In genomic region chr18:5380581-5380980, GRCh38 we compare ENCODE assay signal across 16 cellular contexts.
A peak's percentile ranks its signal among the peaks of the same experiment; 100 is the strongest.
DNase-seq lines count a peak whose midpoint lies in the region; ATAC-seq and TF ChIP-seq lines count a peak whose summit lies in the region.
"Had no signal": no experiment of that assay in that cellular context is flagged by ENCODE, and none has a peak within 500 bp of the region (broad histone marks: within the 10 kb centered on the region; RNA-seq: fewer than 3 reads in every experiment).

No MANE protein-coding gene starts in this region.

- H3K4me1 ChIP-seq in Panc1 (ENCODE audit: control insufficient read depth, insufficient read depth, low read length) (no peaks in the 10 kb centered on the region), heart right ventricle (no peaks in the 10 kb centered on the region), lower lobe of right lung (no peaks in the 10 kb centered on the region)

- intact Hi-C loops in Panc1 (cut with micrococcal nuclease; ENCODE audit: unreplicated experiment) (no loop called here), heart right ventricle (cut with DNase I) (loop anchor here in 1 of 10 donors (10.0 kb wide), 1 partner anchor 64 kb away; no protein-coding TSS in a partner anchor), lower lobe of right lung (cut with DNase I) (no loop called here)

- peaks cover 2% of the 10 kb centered on the region for H3K27me3 Mint-ChIP-seq in glutamatergic neuron (ENCODE audit: unreplicated experiment)

- ATAC-seq in Panc1 (peak; percentile 30; the same call in 1 of the 2 replicates), heart right ventricle (no peak), lower lobe of right lung (no peak)
- ATAC-seq in stimulated activated effector memory CD8-positive, alpha-beta T cell treated with anti-CD3 and anti-CD28 coated beads, Interleukin-12 subunit alpha, Interleukin-12 subunit beta, amount 100 ng/mL, for 72 hours, result peak; percentile 36
- ATAC-seq: CD8-positive, alpha-beta T cell; GM12878; HCT116; HepG2 had no signal

- TF ChIP-seq CTCF in Panc1 (IDR thresholded peaks at IDR 0.05) (no peak), glutamatergic neuron (IDR thresholded peaks at IDR 0.05; ENCODE audit: partially characterized antibody, unreplicated experiment) (no peak), heart right ventricle (IDR thresholded peaks at IDR 0.05) (no peak), lower lobe of right lung (IDR thresholded peaks at IDR 0.05) (no peak)

- BruUV-seq in Panc1 (replicated peaks; lab: Mats Ljungman, UMichigan), result no TSS peak

- 72 to 83% methylated on average over 2 of the region's 2 CpGs for WGBS in heart right ventricle, 2 donors

- in situ Hi-C loops in Panc1 (cut with HindIII; ENCODE audit: low pct_unique_long_range_greater_than_20kb, low sequenced_read_pairs), result no loop called here

- H3K36me3 ChIP-seq in Panc1 (ENCODE audit: control insufficient read depth, insufficient read depth, low read length), result no peaks in the 10 kb centered on the region
- no peaks in the 10 kb centered on the region for H3K36me3 ChIP-seq in heart right ventricle
- no peaks in the 10 kb centered on the region for H3K36me3 ChIP-seq in lower lobe of right lung

- H3K9me3 ChIP-seq in Panc1 (ENCODE audit: control insufficient read depth, insufficient read depth, low read depth, low read length), result no peaks in the 10 kb centered on the region
- H3K9me3 ChIP-seq in heart right ventricle, result no peaks in the 10 kb centered on the region
- H3K9me3 ChIP-seq in lower lobe of right lung, result no peaks in the 10 kb centered on the region

- H3K4me3 Mint-ChIP-seq in glutamatergic neuron (ENCODE audit: unreplicated experiment), result no peak overlapping the region
- no peak overlapping the region for H3K4me3 Mint-ChIP-seq in stimulated activated effector memory CD8-positive, alpha-beta T cell treated with anti-CD3 and anti-CD28 coated beads, Interleukin-12 subunit alpha, Interleukin-12 subunit beta, amount 100 ng/mL, for 72 hours
- H3K4me3 Mint-ChIP-seq: CD8-positive, alpha-beta T cell had no signal

- peak overlapping the region; percentile 33 for H3K27ac Mint-ChIP-seq in glutamatergic neuron (ENCODE audit: unreplicated experiment)
- H3K27ac Mint-ChIP-seq in stimulated activated effector memory CD8-positive, alpha-beta T cell treated with anti-CD3 and anti-CD28 coated beads, Interleukin-12 subunit alpha, Interleukin-12 subunit beta, amount 100 ng/mL, for 72 hours, result no peak overlapping the region
- H3K27ac Mint-ChIP-seq: CD8-positive, alpha-beta T cell had no signal

- H3K36me3 Mint-ChIP-seq in glutamatergic neuron (ENCODE audit: unreplicated experiment), result no peaks in the 10 kb centered on the region
- H3K36me3 Mint-ChIP-seq in stimulated activated effector memory CD8-positive, alpha-beta T cell treated with anti-CD3 and anti-CD28 coated beads, Interleukin-12 subunit alpha, Interleukin-12 subunit beta, amount 100 ng/mL, for 72 hours, result no peaks in the 10 kb centered on the region
- H3K36me3 Mint-ChIP-seq: CD14-positive monocyte; CD8-positive, alpha-beta T cell had no signal

- CTCF ChIA-PET in Panc1 (lab: Charles Lee), result no interaction called here

- H3K4me3 ChIP-seq in Panc1 (ENCODE audit: low read depth in 2 of 2, low read length in 2 of 2) (no peak overlapping the region), heart right ventricle (no peak overlapping the region), lower lobe of right lung (no peak overlapping the region)
- H3K4me3 ChIP-seq: GM12878 had no signal

- H3K27ac ChIP-seq in Panc1 (ENCODE audit: low read length), result no peak overlapping the region
- H3K27ac ChIP-seq in heart right ventricle, result no peak overlapping the region
- H3K27ac ChIP-seq in lower lobe of right lung, result no peak overlapping the region
- H3K27ac ChIP-seq: 22Rv1 had no signal

- DNase-seq in DMS53 (lab: John Stamatoyannopoulos, UW) (peak; percentile 18), DMS53 treated with DMSO at 0.1 percent for 48 hours (lab: John Stamatoyannopoulos, UW; ENCODE audit: unreplicated experiment) (no peak), Panc1 (ENCODE audit: low read depth, low spot score) (no peak), glutamatergic neuron (no peak), NOMO-1 treated with dmso at 0.1 percent for 144 hours (lab: John Stamatoyannopoulos, UW; ENCODE audit: unreplicated experiment) (no peak), heart right ventricle (no peak), lower lobe of right lung (no peak)
- DNase-seq in stimulated activated effector memory CD8-positive, alpha-beta T cell treated with anti-CD3 and anti-CD28 coated beads, Interleukin-12 subunit alpha, Interleukin-12 subunit beta, amount 100 ng/mL, for 72 hours (ENCODE audit: low spot score in 2 of 2), result no peak
- DNase-seq: CD8-positive, alpha-beta T cell; COR-L47; DMS153 had no signal

- POLR2A ChIA-PET in Panc1 (lab: Charles Lee), result no interaction called here

- H3K4me1 Mint-ChIP-seq in glutamatergic neuron (ENCODE audit: low read depth, unreplicated experiment), result no peaks in the 10 kb centered on the region
- H3K4me1 Mint-ChIP-seq in stimulated activated effector memory CD8-positive, alpha-beta T cell treated with anti-CD3 and anti-CD28 coated beads, Interleukin-12 subunit alpha, Interleukin-12 subunit beta, amount 100 ng/mL, for 72 hours, result no peaks in the 10 kb centered on the region
- H3K4me1 Mint-ChIP-seq: CD14-positive monocyte had no signal

- H3K27me3 ChIP-seq in Panc1 (ENCODE audit: control insufficient read depth, insufficient read depth, low read length) (no peaks in the 10 kb centered on the region), heart right ventricle (no peaks in the 10 kb centered on the region), lower lobe of right lung (ENCODE audit: low read depth) (no peaks in the 10 kb centered on the region)

- H3K9me3 Mint-ChIP-seq in glutamatergic neuron (ENCODE audit: unreplicated experiment), result peaks cover 4% of the 10 kb centered on the region
- H3K9me3 Mint-ChIP-seq in stimulated activated effector memory CD8-positive, alpha-beta T cell treated with anti-CD3 and anti-CD28 coated beads, Interleukin-12 subunit alpha, Interleukin-12 subunit beta, amount 100 ng/mL, for 72 hours, result no peaks in the 10 kb centered on the region
- H3K9me3 Mint-ChIP-seq: CD8-positive, alpha-beta T cell had no signal

Comparison
In these comparisons a context has a peak if more than half of its experiments do, and no peak if none do; other contexts are left out.
1. ATAC-seq: peak in Panc1 (single experiment) and stimulated activated effector memory CD8-positive, alpha-beta T cell treated with anti-CD3 and anti-CD28 coated beads, Interleukin-12 subunit alpha, Interleukin-12 subunit beta, amount 100 ng/mL, for 72 hours (single experiment); none in heart right ventricle (0 of 8) and lower lobe of right lung (0 of 2).